ENCODE assay signal across 8 cellular contexts in genomic region chr7:99142727-99143521, GRCh38. TPM values are rescaled to one million over a fixed set of nuclear protein-coding genes. Genes with fewer than 3 reads are reported as not detected.
DNase-seq lines count a peak whose midpoint lies in the region; ATAC-seq and TF ChIP-seq lines count a peak whose summit lies in the region.

No MANE protein-coding gene starts in this region.

- no peaks in the 10 kb centered on the region for H3K36me3 Mint-ChIP-seq in natural killer cell
- peaks cover 14% of the 10 kb centered on the region for H3K36me3 Mint-ChIP-seq in stimulated activated memory B cell treated with anti-CD40 and anti-IgM and Interleukin-4, amounts not matched to agents 10 μg/mL and 1 μg/mL and 100 μg/mL, for 72 hours

- H3K36me3 ChIP-seq in KOPT-K1 (ENCODE audit: insufficient read depth, low read length): no peaks in the 10 kb centered on the region

- H3K27ac ChIP-seq in KOPT-K1 (ENCODE audit: low read depth, low read length, poor library complexity, severe bottlenecking): peak overlapping the region; percentile 67

- H3K9me3 ChIP-seq in KOPT-K1 (ENCODE audit: insufficient read depth, low read length, poor library complexity, severe bottlenecking): no peaks in the 10 kb centered on the region

- TF ChIP-seq CTCF in GM10248 (IDR thresholded peaks at IDR 0.05; ENCODE audit: control extremely low read depth, extremely low read depth, low read depth, missing control alignments) (no peak), natural killer cell (IDR thresholded peaks at IDR 0.05) (no peak)

- peak overlapping the region; percentile 91 for H3K4me3 Mint-ChIP-seq in natural killer cell
- peak overlapping the region; percentile 80 for H3K4me3 Mint-ChIP-seq in stimulated activated memory B cell treated with anti-CD40 and anti-IgM and Interleukin-4, amounts not matched to agents 10 μg/mL and 1 μg/mL and 100 μg/mL, for 72 hours

- CTCF ChIA-PET in GM10248 (lab: Yijun Ruan, JAX): interaction anchor here (1.4 kb wide), 1 partner anchor 9 kb away, joined by 3 read pairs; no protein-coding TSS in a partner anchor

- H3K27ac Mint-ChIP-seq in natural killer cell: peak overlapping the region; percentile 94 to 95
- H3K27ac Mint-ChIP-seq in stimulated activated memory B cell treated with anti-CD40 and anti-IgM and Interleukin-4, amounts not matched to agents 10 μg/mL and 1 μg/mL and 100 μg/mL, for 72 hours: peak overlapping the region; percentile 83

- POLR2A ChIA-PET in GM10248 (lab: Yijun Ruan, JAX): interaction anchor here (0.6 kb wide), 1 partner anchor 31 kb away, joined by 10 read pairs; no protein-coding TSS in a partner anchor

- ATAC-seq in natural killer cell (peak; percentile 72 to 84 (median 74)), GM19328 (IDR thresholded peaks at IDR 0.05; ENCODE audit: unreplicated experiment) (no peak)
- peak; percentile 2 for ATAC-seq in stimulated activated memory B cell treated with anti-CD40 and anti-IgM and Interleukin-4, amounts not matched to agents 10 μg/mL and 1 μg/mL and 100 μg/mL, for 72 hours

- intact Hi-C loops in natural killer cell (cut with micrococcal nuclease): loop anchor here (5.0 kb wide), 1 partner anchor 184 kb away; the partner anchor contains the start of gene ARPC1A

- H3K9me3 Mint-ChIP-seq in natural killer cell: peaks cover 0 to 2% of the 10 kb centered on the region in 2 donors
- H3K9me3 Mint-ChIP-seq in stimulated activated memory B cell treated with anti-CD40 and anti-IgM and Interleukin-4, amounts not matched to agents 10 μg/mL and 1 μg/mL and 100 μg/mL, for 72 hours: peaks cover 4% of the 10 kb centered on the region

- peaks cover 2 to 9% of the 10 kb centered on the region in 2 donors for H3K27me3 Mint-ChIP-seq in natural killer cell (ENCODE audit: low read depth in 2 of 2)
- no peaks in the 10 kb centered on the region for H3K27me3 Mint-ChIP-seq in stimulated activated memory B cell treated with anti-CD40 and anti-IgM and Interleukin-4, amounts not matched to agents 10 μg/mL and 1 μg/mL and 100 μg/mL, for 72 hours

- H3K4me1 Mint-ChIP-seq in natural killer cell: peaks cover 40 to 46% of the 10 kb centered on the region in 2 donors
- peaks cover 54% of the 10 kb centered on the region for H3K4me1 Mint-ChIP-seq in stimulated activated memory B cell treated with anti-CD40 and anti-IgM and Interleukin-4, amounts not matched to agents 10 μg/mL and 1 μg/mL and 100 μg/mL, for 72 hours

- DNase-seq in GM10248 (ENCODE audit: extremely low spot score): peak; percentile 88
- DNase-seq in RPMI8226: peak; percentile 90
- DNase-seq in activated T-helper 9 cell treated with anti-CD3 and anti-CD28 coated beads, Interleukin-2, amount 50 U/mL, for 16 hours (ENCODE audit: low read depth): peak; percentile 84
- DNase-seq in fibroblast of the conjunctiva (ENCODE audit: low read depth): peak; percentile 82
- DNase-seq in natural killer cell: peak; percentile 83

RNA-seq across cellular contexts. Expression of gene SMURF1, which starts 1.0 kb away (rescaled TPM):
- total RNA-seq in natural killer cell: 10 to 100 TPM; 33.3 to 34.7 (median 34.2) TPM
